ENCODE assay signal across 16 cellular contexts in the genomic region with DNA sequence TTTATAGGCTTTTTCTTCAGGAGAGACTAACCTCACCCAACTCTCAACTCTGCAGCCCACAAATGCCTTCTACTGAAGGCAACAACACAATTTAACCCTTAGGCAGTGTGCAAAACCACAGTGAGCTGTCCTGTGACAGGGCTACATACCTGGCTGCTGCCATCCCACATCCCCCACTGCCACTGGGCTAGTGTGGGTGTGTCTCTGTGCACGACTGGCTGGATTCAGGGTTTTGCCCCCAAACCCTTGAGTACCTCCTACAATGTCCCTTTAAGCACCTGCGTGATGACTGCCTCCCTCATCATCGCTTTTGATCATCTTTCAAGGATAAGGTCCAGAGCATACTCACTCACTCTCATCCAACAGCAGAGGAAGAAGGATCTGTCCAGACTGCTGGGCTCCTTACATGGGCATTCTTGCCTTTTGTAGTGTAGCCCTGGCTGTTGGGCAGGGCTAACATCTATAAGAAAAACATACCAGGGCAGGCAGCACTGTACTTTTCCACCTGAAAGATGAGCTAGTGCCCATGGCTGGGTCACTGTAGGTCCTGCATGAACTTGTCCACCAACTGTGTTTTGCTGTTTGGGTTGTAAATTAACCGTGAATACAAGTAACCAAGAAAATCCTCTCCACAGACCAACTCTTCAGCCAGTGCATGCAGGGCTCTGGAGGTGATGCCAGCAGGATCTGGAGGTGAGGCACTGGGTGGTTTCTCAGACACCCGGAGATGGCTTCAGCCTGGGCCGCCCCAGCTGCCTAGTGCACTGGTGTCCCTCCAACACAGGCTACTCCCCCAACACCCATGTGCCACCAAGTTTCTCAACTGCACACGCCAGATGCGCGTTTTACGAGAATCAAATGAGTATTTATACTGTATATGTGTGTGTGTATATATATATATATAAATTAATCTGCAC. TPM values are rescaled to one million over a fixed set of nuclear protein-coding genes. Genes with fewer than 3 reads are reported as not detected.
DNase-seq lines count a peak whose midpoint lies in the region; ATAC-seq and TF ChIP-seq lines count a peak whose summit lies in the region.
"Had no signal": no experiment of that assay in that cellular context is flagged by ENCODE, and none has a peak within 500 bp of the region (broad histone marks: within the 10 kb centered on the region; RNA-seq: fewer than 3 reads in every experiment).

No MANE protein-coding gene starts in this region.

- peaks cover 9% of the 10 kb centered on the region for H3K4me1 Mint-ChIP-seq in activated CD4-positive, alpha-beta memory T cell treated with anti-CD3 and anti-CD28 coated beads, Interleukin-2, amount 10 ng/mL, durations not matched to agents 7 days and 5 days
- no peaks in the 10 kb centered on the region for H3K4me1 Mint-ChIP-seq in activated CD4-positive, alpha-beta memory T cell treated with anti-CD3 and anti-CD28 coated beads for 36 hours (ENCODE audit: low read depth)
- no peaks in the 10 kb centered on the region for H3K4me1 Mint-ChIP-seq in progenitor cell of endocrine pancreas (ENCODE audit: low read depth)

- ATAC-seq in RWPE2 (ENCODE audit: low read depth) (peak; percentile 5; the same call in 1 of the 3 replicates), HG02642 (IDR thresholded peaks at IDR 0.05; ENCODE audit: poor library complexity, unreplicated experiment) (no peak)

- H3K4me3 ChIP-seq in RWPE2 (ENCODE audit: severe bottlenecking) (no peak overlapping the region), coronary artery (no peak overlapping the region)
- H3K4me3 ChIP-seq: smooth muscle cell, tibial nerve had no signal

- no peaks in the 10 kb centered on the region for H3K9me3 Mint-ChIP-seq in activated CD4-positive, alpha-beta memory T cell treated with anti-CD3 and anti-CD28 coated beads, Interleukin-2, amount 10 ng/mL, durations not matched to agents 7 days and 5 days
- H3K9me3 Mint-ChIP-seq in activated CD4-positive, alpha-beta memory T cell treated with anti-CD3 and anti-CD28 coated beads for 36 hours = no peaks in the 10 kb centered on the region
- H3K9me3 Mint-ChIP-seq in progenitor cell of endocrine pancreas (ENCODE audit: low read depth) = no peaks in the 10 kb centered on the region

- no peaks in the 10 kb centered on the region for H3K27me3 ChIP-seq in RWPE2 (ENCODE audit: insufficient read depth, poor library complexity, severe bottlenecking)
- H3K27me3 ChIP-seq: tibial nerve had no signal

- TF ChIP-seq CTCF in RWPE2 (IDR thresholded peaks at IDR 0.05; ENCODE audit: poor library complexity, severe bottlenecking) = no peak
- no peak for TF ChIP-seq CTCF in coronary artery (IDR thresholded peaks at IDR 0.05)
- no peak for TF ChIP-seq CTCF in progenitor cell of endocrine pancreas (IDR thresholded peaks at IDR 0.05; ENCODE audit: unreplicated experiment)

- H3K36me3 Mint-ChIP-seq in activated CD4-positive, alpha-beta memory T cell treated with anti-CD3 and anti-CD28 coated beads, Interleukin-2, amount 10 ng/mL, durations not matched to agents 7 days and 5 days (ENCODE audit: low read depth) = peaks cover 15% of the 10 kb centered on the region
- no peaks in the 10 kb centered on the region for H3K36me3 Mint-ChIP-seq in activated CD4-positive, alpha-beta memory T cell treated with anti-CD3 and anti-CD28 coated beads for 36 hours
- peaks cover 3% of the 10 kb centered on the region for H3K36me3 Mint-ChIP-seq in progenitor cell of endocrine pancreas (ENCODE audit: insufficient read depth)

- no peaks in the 10 kb centered on the region for H3K27me3 Mint-ChIP-seq in activated CD4-positive, alpha-beta memory T cell treated with anti-CD3 and anti-CD28 coated beads, Interleukin-2, amount 10 ng/mL, durations not matched to agents 7 days and 5 days
- no peaks in the 10 kb centered on the region for H3K27me3 Mint-ChIP-seq in activated CD4-positive, alpha-beta memory T cell treated with anti-CD3 and anti-CD28 coated beads for 36 hours
- H3K27me3 Mint-ChIP-seq in progenitor cell of endocrine pancreas = no peaks in the 10 kb centered on the region

- POLR2A ChIA-PET in activated CD4-positive, alpha-beta memory T cell treated with anti-CD3 and anti-CD28 coated beads, Interleukin-2, amount 10 ng/mL, durations not matched to agents 7 days and 5 days (lab: Charles Lee) = interaction anchor here (1.2 kb wide), 1 partner anchor 49 kb away, joined by 3 read pairs; no protein-coding TSS in a partner anchor
- POLR2A ChIA-PET in activated CD4-positive, alpha-beta memory T cell treated with anti-CD3 and anti-CD28 coated beads for 36 hours (lab: Charles Lee) = interaction anchor here (1.2 kb wide), 1 partner anchor 13 kb away, joined by 3 read pairs; no protein-coding TSS in a partner anchor

- no peaks in the 10 kb centered on the region for H3K9me3 ChIP-seq in RWPE2 (ENCODE audit: severe bottlenecking)

- CTCF ChIA-PET in activated CD4-positive, alpha-beta memory T cell treated with anti-CD3 and anti-CD28 coated beads, Interleukin-2, amount 10 ng/mL, durations not matched to agents 7 days and 5 days (lab: Charles Lee) = interaction anchor here (1.2 to 1.4 kb wide), 3 partner anchors 10 to 50 kb away, joined by 3 to 6 read pairs (median 4); no protein-coding TSS in a partner anchor
- CTCF ChIA-PET in activated CD4-positive, alpha-beta memory T cell treated with anti-CD3 and anti-CD28 coated beads for 36 hours (lab: Charles Lee) = interaction anchor here (1.1 to 2.1 kb wide), 2 partner anchors 10 to 214 kb away, joined by 3 to 8 read pairs; no protein-coding TSS in a partner anchor

- peaks cover 11% of the 10 kb centered on the region for H3K4me1 ChIP-seq in RWPE2 (ENCODE audit: insufficient read depth, poor library complexity, severe bottlenecking)

- no peak overlapping the region for H3K27ac Mint-ChIP-seq in activated CD4-positive, alpha-beta memory T cell treated with anti-CD3 and anti-CD28 coated beads, Interleukin-2, amount 10 ng/mL, durations not matched to agents 7 days and 5 days
- H3K27ac Mint-ChIP-seq in activated CD4-positive, alpha-beta memory T cell treated with anti-CD3 and anti-CD28 coated beads for 36 hours = no peak overlapping the region
- no peak overlapping the region for H3K27ac Mint-ChIP-seq in progenitor cell of endocrine pancreas

- no peak overlapping the region for H3K27ac ChIP-seq in RWPE2 (ENCODE audit: poor library complexity, severe bottlenecking)
- no peak overlapping the region for H3K27ac ChIP-seq in coronary artery
- H3K27ac ChIP-seq: tibial nerve, VCaP had no signal

- no peak overlapping the region for H3K4me3 Mint-ChIP-seq in activated CD4-positive, alpha-beta memory T cell treated with anti-CD3 and anti-CD28 coated beads, Interleukin-2, amount 10 ng/mL, durations not matched to agents 7 days and 5 days
- no peak overlapping the region for H3K4me3 Mint-ChIP-seq in activated CD4-positive, alpha-beta memory T cell treated with anti-CD3 and anti-CD28 coated beads for 36 hours
- H3K4me3 Mint-ChIP-seq in progenitor cell of endocrine pancreas (ENCODE audit: low read depth) = no peak overlapping the region

- peak; percentile 15 for DNase-seq in activated CD4-positive, alpha-beta memory T cell treated with anti-CD3 and anti-CD28 coated beads, Interleukin-2, amount 10 ng/mL, durations not matched to agents 7 days and 5 days
- DNase-seq in activated CD4-positive, alpha-beta memory T cell treated with anti-CD3 and anti-CD28 coated beads for 36 hours = no peak
- DNase-seq in RWPE2 (ENCODE audit: low spot score) (peak; percentile 77), coronary artery (ENCODE audit: low spot score) (peak; percentile 64), progenitor cell of endocrine pancreas (ENCODE audit: low spot score, unreplicated experiment) (peak; percentile 1), SKM-1 (lab: John Stamatoyannopoulos, UW; ENCODE audit: unreplicated experiment) (no peak)
- DNase-seq in stimulated activated naive CD4-positive, alpha-beta T cell (lab: John Stamatoyannopoulos, UW) = no peak
- DNase-seq: activated gamma-delta T cell, cerebellar nuclear complex, DMS 273 treated with DMSO at 0.1 percent for 48 hours, hippocampal formation, NCI-H774 had no signal

- peaks cover 24% of the 10 kb centered on the region for H3K36me3 ChIP-seq in RWPE2 (ENCODE audit: low read depth)

- intact Hi-C loops in activated CD4-positive, alpha-beta memory T cell treated with anti-CD3 and anti-CD28 coated beads for 36 hours (cut with micrococcal nuclease) = no loop called here

RNA-seq across cellular contexts. Expression of a gene that starts 45.2 kb away (rescaled TPM):
- total RNA-seq in activated CD4-positive, alpha-beta memory T cell treated with anti-CD3 and anti-CD28 coated beads, Interleukin-2, amount 10 ng/mL, durations not matched to agents 7 days and 5 days = 100 to 1,000 TPM; 267 to 286 TPM
- 100 to 1,000 TPM; 133 to 139 TPM for total RNA-seq in activated CD4-positive, alpha-beta memory T cell treated with anti-CD3 and anti-CD28 coated beads for 36 hours
- total RNA-seq in progenitor cell of endocrine pancreas = 391 and 395 TPM in 2 replicates

Comparison
In these comparisons a context has a peak if more than half of its experiments do, and no peak if none do; other contexts are left out.
1. DNase-seq: peak in activated CD4-positive, alpha-beta memory T cell treated with anti-CD3 and anti-CD28 coated beads, Interleukin-2, amount 10 ng/mL, durations not matched to agents 7 days and 5 days (single experiment), RWPE2 (single experiment), coronary artery (single experiment) and progenitor cell of endocrine pancreas (single experiment); none in activated CD4-positive, alpha-beta memory T cell treated with anti-CD3 and anti-CD28 coated beads for 36 hours (single experiment), SKM-1 (single experiment) and stimulated activated naive CD4-positive, alpha-beta T cell (0 of 6).